ENCODE assay signal across 1 cellular context in genomic region chr16:27455700-27456099, GRCh38.
TF ChIP-seq lines count a peak whose summit lies in the region.

No MANE protein-coding gene starts in this region.

TF ChIP-seq in K562, 482 proteins besides CTCF, POLR2A, EP300 and RAD21:
- TF ChIP-seq TRIM24 (IDR thresholded peaks at IDR 0.05) (no peak), ESRRA (IDR thresholded peaks at IDR 0.05; ENCODE audit: borderline replicate concordance, low read depth) (no peak), ZNF584 (CRISPR knock-in tag; IDR thresholded peaks at IDR 0.05; ENCODE audit: low read depth) (no peak), EGR1 (conservative IDR thresholded peaks at IDR 0.05) (peak; percentile 75), ZHX1 (conservative IDR thresholded peaks at IDR 0.05; ENCODE audit: low read length) (no peak), HDGF (IDR thresholded peaks at IDR 0.05) (no peak), ETV1 (tag; conservative IDR thresholded peaks at IDR 0.05; ENCODE audit: low read depth) (0 out of 2 replicates have a peak, but pooled peaks have one; percentile 46)
